Comparison of ENCODE assay signal across 9 cellular contexts in genomic region chr1:229693124-229693523, GRCh38.
DNase-seq lines count a peak whose midpoint lies in the region; ATAC-seq, FAIRE-seq and TF ChIP-seq lines count a peak whose summit lies in the region.
"Had no signal": no experiment of that assay in that cellular context is flagged by ENCODE, and none has a peak within 500 bp of the region (broad histone marks: within the 10 kb centered on the region; RNA-seq: fewer than 3 reads in every experiment).

No MANE protein-coding gene starts in this region.

- H3K27me3 ChIP-seq in Karpas-422 (ENCODE audit: low read length): no peaks in the 10 kb centered on the region
- H3K27me3 ChIP-seq: esophagus muscularis mucosa had no signal

- H3K4me2 ChIP-seq in Karpas-422 (ENCODE audit: low read depth, low read length, poor library complexity, severe bottlenecking): no peak overlapping the region

- peaks cover 4% of the 10 kb centered on the region; the same call in 1 of the 2 replicates for H4K20me1 ChIP-seq in Karpas-422 (ENCODE audit: insufficient read depth, low read depth, low read length)

- peak; percentile 76 for ATAC-seq in GM21529 (IDR thresholded peaks at IDR 0.05; ENCODE audit: unreplicated experiment)
- ATAC-seq in effector memory CD8-positive, alpha-beta T cell (replicated peaks): no peak

- DNase-seq in GM13976 (ENCODE audit: low spot score): peak; percentile 26
- DNase-seq in Karpas-422: peak; percentile 53
- peak; percentile 42 for DNase-seq in left kidney (ENCODE audit: low read depth, low spot score)
- DNase-seq in ACHN: no peak
- DNase-seq in effector memory CD8-positive, alpha-beta T cell: no peak
- DNase-seq in kidney: no peak
- DNase-seq in T-helper 1 cell: no peak

- peak overlapping the region in 1 of 2 donors; percentile 36 for H3K4me3 Mint-ChIP-seq in effector memory CD8-positive, alpha-beta T cell

- no peak for TF ChIP-seq CTCF in GM13976 (IDR thresholded peaks at IDR 0.05; ENCODE audit: borderline replicate concordance, control extremely low read depth, extremely low read depth, insufficient read depth, missing control alignments)
- no peak for TF ChIP-seq CTCF in kidney (IDR thresholded peaks at IDR 0.05; ENCODE audit: borderline replicate concordance, extremely low read depth, insufficient read depth)

- FAIRE-seq in kidney (lab: Jason Lieb, UNC): no peak

- H3K4me1 ChIP-seq in Karpas-422 (ENCODE audit: low read length) (peaks cover 48% of the 10 kb centered on the region), kidney (ENCODE audit: control insufficient read depth in 1 of 2, insufficient read depth in 1 of 2, low read depth in 1 of 2, low read length in 2 of 2) (no peaks in the 10 kb centered on the region)

- H3K36me3 ChIP-seq in Karpas-422 (ENCODE audit: insufficient read depth, low read length) (no peaks in the 10 kb centered on the region), kidney (ENCODE audit: control insufficient read depth in 1 of 2, insufficient read depth in 2 of 2, low read length in 2 of 2) (no peaks in the 10 kb centered on the region)
- H3K36me3 ChIP-seq: esophagus muscularis mucosa had no signal

- no peaks in the 10 kb centered on the region for H3K79me2 ChIP-seq in Karpas-422 (ENCODE audit: low read length)

- peak overlapping the region; percentile 62; the same call in 1 of the 2 replicates for H3K27ac ChIP-seq in Karpas-422 (ENCODE audit: low read length)
- no peak overlapping the region for H3K27ac ChIP-seq in kidney (ENCODE audit: low read depth in 2 of 2, low read length in 2 of 2)

- no peaks in the 10 kb centered on the region for H3K9me3 Mint-ChIP-seq in effector memory CD8-positive, alpha-beta T cell

- no peaks in the 10 kb centered on the region for H3K9me2 ChIP-seq in Karpas-422 (replicated peaks; ENCODE audit: insufficient read depth, low read length)

- H3K36me3 Mint-ChIP-seq in effector memory CD8-positive, alpha-beta T cell (ENCODE audit: insufficient read depth): peaks cover 5% of the 10 kb centered on the region

- in situ Hi-C loops in GM13976 (cut with MboI; ENCODE audit: low sequenced_read_pairs, unreplicated experiment): no loop called here
- in situ Hi-C loops in ACHN (cut with HindIII; ENCODE audit: low pct_ligation_motif_present, low pct_unique_long_range_greater_than_20kb, low sequenced_read_pairs): no loop called here

- H3K9ac ChIP-seq in Karpas-422 (ENCODE audit: low read length): no peak overlapping the region
- H3K9ac ChIP-seq in kidney (ENCODE audit: low read length in 2 of 2): no peak overlapping the region

- H3K4me3 ChIP-seq in Karpas-422 (ENCODE audit: low read length): no peak overlapping the region
- no peak overlapping the region for H3K4me3 ChIP-seq in kidney (ENCODE audit: low read length in 2 of 2)
- H3K4me3 ChIP-seq: esophagus muscularis mucosa had no signal

- peaks cover 29 to 33% of the 10 kb centered on the region in 2 donors for H3K27me3 Mint-ChIP-seq in effector memory CD8-positive, alpha-beta T cell

- no peak overlapping the region for H2AFZ ChIP-seq in Karpas-422 (ENCODE audit: low read length)

- H3K9me3 ChIP-seq in Karpas-422 (ENCODE audit: low read length): no peaks in the 10 kb centered on the region
- H3K9me3 ChIP-seq in kidney (ENCODE audit: control insufficient read depth in 1 of 2, low read length in 2 of 2): no peaks in the 10 kb centered on the region
- H3K9me3 ChIP-seq: esophagus muscularis mucosa had no signal

- peak overlapping the region in 1 of 2 donors; percentile 81 for H3K27ac Mint-ChIP-seq in effector memory CD8-positive, alpha-beta T cell

- peaks cover 13 to 17% of the 10 kb centered on the region in 2 donors for H3K4me1 Mint-ChIP-seq in effector memory CD8-positive, alpha-beta T cell (ENCODE audit: low read depth in 2 of 2)

- intact Hi-C loops in kidney (cut with DNase I): no loop called here

Comparison
In these comparisons a context has a peak if more than half of its experiments do, and no peak if none do; other contexts are left out.
1. DNase-seq: peak in GM13976 (single experiment), Karpas-422 (single experiment) and left kidney (single experiment); none in ACHN (single experiment), effector memory CD8-positive, alpha-beta T cell (0 of 3), kidney (single experiment) and T-helper 1 cell (0 of 5).